Comparison of ENCODE assay signal across 20 cellular contexts in the genomic region with DNA sequence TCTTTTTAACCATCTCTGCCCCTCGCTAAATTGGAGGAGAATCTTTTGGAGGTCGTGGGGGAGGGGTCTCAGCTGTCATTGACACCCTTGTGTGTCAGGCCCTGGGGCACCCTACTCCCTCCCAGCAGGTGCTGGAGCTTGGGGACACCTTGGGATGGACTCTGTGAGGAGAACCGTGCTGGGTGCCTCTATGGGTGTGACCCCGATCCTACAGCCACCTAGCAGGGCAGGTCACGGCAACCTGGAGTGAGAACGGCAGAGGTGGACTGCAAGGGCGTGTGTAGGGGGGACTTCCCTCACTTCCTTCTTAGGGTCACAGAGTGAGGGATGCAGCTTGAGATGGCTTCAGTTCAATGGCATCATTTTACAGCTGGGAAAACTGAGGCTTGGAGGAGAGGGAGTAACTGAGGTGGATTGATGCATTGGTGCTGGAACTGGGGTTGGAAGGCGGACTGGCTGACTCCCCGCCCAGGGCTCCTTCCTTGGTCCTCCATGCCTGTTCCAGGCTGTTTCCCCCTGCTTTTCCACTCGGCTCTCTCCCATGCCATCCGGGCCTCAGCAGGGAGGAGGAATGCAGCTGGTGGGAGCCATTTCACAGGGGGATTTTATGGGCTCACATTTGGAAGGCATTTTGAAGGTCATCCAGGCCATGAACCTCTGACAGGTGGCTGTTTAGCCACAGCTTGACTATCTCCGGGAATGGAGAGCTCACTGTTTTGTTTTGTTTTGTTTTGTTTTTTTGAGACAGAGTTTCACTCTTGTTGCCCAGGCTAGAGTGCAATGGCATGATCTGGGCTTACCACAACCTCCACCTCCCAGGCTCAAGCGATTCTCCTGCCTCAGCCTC. TPM values are rescaled to one million over a fixed set of nuclear protein-coding genes. Genes with fewer than 3 reads are reported as not detected.
DNase-seq lines count a peak whose midpoint lies in the region; ATAC-seq and TF ChIP-seq lines count a peak whose summit lies in the region.
"Had no signal": no experiment of that assay in that cellular context is flagged by ENCODE, and none has a peak within 500 bp of the region (broad histone marks: within the 10 kb centered on the region; RNA-seq: fewer than 3 reads in every experiment).

No MANE protein-coding gene starts in this region.

- H2BK15ac ChIP-seq in IMR-90 (ENCODE audit: low read depth, low read length): no peak overlapping the region

- dilution Hi-C loops in IMR-90 (cut with HindIII; ENCODE audit: low sequenced_read_pairs, unreplicated experiment): no loop called here

- ATAC-seq in IMR-90 (ENCODE audit: low read depth) (no peak), GM18861 (IDR thresholded peaks at IDR 0.05; ENCODE audit: unreplicated experiment) (no peak)
- ATAC-seq: left ventricle myocardium superior had no signal

- no peak overlapping the region for H3K14ac ChIP-seq in IMR-90 (replicated peaks; ENCODE audit: low read depth, low read length)

- no peak overlapping the region for H2AK9ac ChIP-seq in IMR-90 (replicated peaks; ENCODE audit: low read depth, low read length, poor library complexity)

- H3K4me1 ChIP-seq in IMR-90 (ENCODE audit: control insufficient read depth, insufficient read depth, low read length): no peaks in the 10 kb centered on the region
- no peaks in the 10 kb centered on the region for H3K4me1 ChIP-seq in endodermal cell (ENCODE audit: control insufficient read depth, insufficient read depth, low read length)
- peaks cover 49% of the 10 kb centered on the region for H3K4me1 ChIP-seq in mucosa of stomach (ENCODE audit: control insufficient read depth, insufficient read depth, low read length)
- H3K4me1 ChIP-seq: psoas muscle had no signal

- no peak overlapping the region for H3K4me3 ChIP-seq in IMR-90 (ENCODE audit: insufficient read depth, low read depth, low read length)
- H3K4me3 ChIP-seq in endodermal cell (ENCODE audit: low read length): no peak overlapping the region
- H3K4me3 ChIP-seq in mucosa of stomach (ENCODE audit: low read length): peak overlapping the region; percentile 90
- H3K4me3 ChIP-seq: BLaER1, psoas muscle had no signal

- WGBS in IMR-90 (ENCODE audit: extremely low coverage in 2 of 2, insufficient read length in 1 of 2), 2 experiments: 51% methylated on average over 3 of the region's 13 CpGs; no CpG with 5 or more reads in 1 of the 2 experiments
- 88 to 96% methylated on average over 3 to 13 of the region's 13 CpGs for WGBS in endodermal cell (ENCODE audit: insufficient coverage in 1 of 2, insufficient read length in 1 of 2), 2 experiments

- intact Hi-C loops in IMR-90 (cut with micrococcal nuclease): no loop called here

- no peak overlapping the region for H3K23ac ChIP-seq in IMR-90 (ENCODE audit: low read depth, low read length)

- TF ChIP-seq CTCF in IMR-90 (conservative IDR thresholded peaks at IDR 0.05; ENCODE audit: low read depth, low read length) (no peak), endodermal cell (conservative IDR thresholded peaks at IDR 0.05) (no peak), type B pancreatic cell (conservative IDR thresholded peaks at IDR 0.05) (no peak)

- CTCF ChIA-PET in IMR-90 (lab: Yijun Ruan, JAX): no interaction called here

- H3K36me3 Mint-ChIP-seq in endodermal cell (ENCODE audit: low read depth): no peaks in the 10 kb centered on the region
- H3K36me3 Mint-ChIP-seq in type B pancreatic cell: no peaks in the 10 kb centered on the region
- H3K36me3 Mint-ChIP-seq: activated naive CD8-positive, alpha-beta T cell treated with anti-CD3 and anti-CD28 coated beads, Interleukin-2, amount 10 ng/mL, durations not matched to agents 7 days and 5 days had no signal

- H2AK5ac ChIP-seq in IMR-90 (ENCODE audit: low read depth, low read length): no peak overlapping the region

- DNase-seq in IMR-90 (no peak), endodermal cell (peak; percentile 52), type B pancreatic cell (ENCODE audit: extremely low spot score, unreplicated experiment) (no peak), LoVo (ENCODE audit: low spot score) (no peak), NCI-H1694 (lab: John Stamatoyannopoulos, UW) (no peak), NCI-H146 (lab: John Stamatoyannopoulos, UW) (no peak)
- DNase-seq: activated effector memory CD4-positive, alpha-beta T cell treated with anti-CD3 and anti-CD28 coated beads, Interleukin-2, amount 50 U/mL, for 16 hours; activated naive CD8-positive, alpha-beta T cell treated with anti-CD3 and anti-CD28 coated beads, Interleukin-2, amount 10 ng/mL, durations not matched to agents 7 days and 5 days; erythroblast; foreskin melanocyte; KBM-7; left ventricle myocardium superior; NCI-H2171; NCI-H524; psoas muscle had no signal

- H3K4me1 Mint-ChIP-seq in endodermal cell (peaks cover 2% of the 10 kb centered on the region), type B pancreatic cell (ENCODE audit: unreplicated experiment) (peaks cover 29% of the 10 kb centered on the region)
- H3K4me1 Mint-ChIP-seq: activated naive CD8-positive, alpha-beta T cell treated with anti-CD3 and anti-CD28 coated beads, Interleukin-2, amount 10 ng/mL, durations not matched to agents 7 days and 5 days had no signal

- no peak overlapping the region for H3K18ac ChIP-seq in IMR-90 (ENCODE audit: low read depth, low read length)

- TF ChIP-seq POLR2A in IMR-90 (IDR thresholded peaks at IDR 0.05; ENCODE audit: low read depth, low read length): no peak

- no peak overlapping the region for H3K4me3 Mint-ChIP-seq in endodermal cell
- peak overlapping the region; percentile 86 for H3K4me3 Mint-ChIP-seq in type B pancreatic cell
- H3K4me3 Mint-ChIP-seq: activated naive CD8-positive, alpha-beta T cell treated with anti-CD3 and anti-CD28 coated beads, Interleukin-2, amount 10 ng/mL, durations not matched to agents 7 days and 5 days; neural crest cell; T-helper 1 cell treated with Interleukin-12 subunit alpha and Interleukin-12 subunit beta and Interleukin-4 antibody, amounts not matched to agents 30 μg/mL and 1 μg/mL, for 36 hours had no signal

- POLR2A ChIA-PET in IMR-90 (lab: Charles Lee; ENCODE audit: unreplicated experiment): no interaction called here

- H4K20me1 ChIP-seq in IMR-90 (ENCODE audit: insufficient read depth, low read length): no peaks in the 10 kb centered on the region
- H4K20me1 ChIP-seq: BLaER1 had no signal

- H2BK5ac ChIP-seq in IMR-90 (ENCODE audit: low read depth, low read length, poor library complexity, severe bottlenecking): no peak overlapping the region

- H3K27ac Mint-ChIP-seq in endodermal cell: peak overlapping the region; percentile 9
- H3K27ac Mint-ChIP-seq in type B pancreatic cell: peak overlapping the region; percentile 90
- H3K27ac Mint-ChIP-seq: activated naive CD8-positive, alpha-beta T cell treated with anti-CD3 and anti-CD28 coated beads, Interleukin-2, amount 10 ng/mL, durations not matched to agents 7 days and 5 days; T-helper 1 cell treated with Interleukin-12 subunit alpha and Interleukin-12 subunit beta and Interleukin-4 antibody, amounts not matched to agents 30 μg/mL and 1 μg/mL, for 36 hours had no signal

- TF ChIP-seq RAD21 in IMR-90 (IDR thresholded peaks at IDR 0.05; ENCODE audit: low read length): no peak

- no peak overlapping the region for H2BK20ac ChIP-seq in IMR-90 (ENCODE audit: low read depth, low read length)

- no peak overlapping the region for H3K56ac ChIP-seq in IMR-90 (ENCODE audit: extremely low read depth, insufficient read depth, low read length)

- H3K9me3 Mint-ChIP-seq in endodermal cell: no peaks in the 10 kb centered on the region
- H3K9me3 Mint-ChIP-seq in type B pancreatic cell: no peaks in the 10 kb centered on the region
- H3K9me3 Mint-ChIP-seq: activated naive CD8-positive, alpha-beta T cell treated with anti-CD3 and anti-CD28 coated beads, Interleukin-2, amount 10 ng/mL, durations not matched to agents 7 days and 5 days; neural crest cell; T-helper 1 cell treated with Interleukin-12 subunit alpha and Interleukin-12 subunit beta and Interleukin-4 antibody, amounts not matched to agents 30 μg/mL and 1 μg/mL, for 36 hours had no signal

- no peaks in the 10 kb centered on the region for H3K9me3 ChIP-seq in IMR-90 (ENCODE audit: control insufficient read depth, insufficient read depth, low read length)
- H3K9me3 ChIP-seq in endodermal cell (ENCODE audit: control insufficient read depth, low read length): no peaks in the 10 kb centered on the region
- no peaks in the 10 kb centered on the region for H3K9me3 ChIP-seq in mucosa of stomach (ENCODE audit: control insufficient read depth, low read length)
- H3K9me3 ChIP-seq: BLaER1, psoas muscle had no signal

- H3K9ac ChIP-seq in IMR-90 (ENCODE audit: low read depth, low read length) (no peak overlapping the region), endodermal cell (ENCODE audit: extremely low read depth, low read length, poor library complexity, severe bottlenecking) (no peak overlapping the region), mucosa of stomach (ENCODE audit: low read length) (peak overlapping the region; percentile 90)
- H3K9ac ChIP-seq: BLaER1 had no signal

- H3K4ac ChIP-seq in IMR-90 (ENCODE audit: low read depth, low read length): no peak overlapping the region

- peaks cover 32% of the 10 kb centered on the region for H3K27me3 ChIP-seq in IMR-90 (ENCODE audit: control insufficient read depth, insufficient read depth, low read length)
- peaks cover 8% of the 10 kb centered on the region for H3K27me3 ChIP-seq in endodermal cell (ENCODE audit: control insufficient read depth, insufficient read depth, low read length, poor library complexity, severe bottlenecking)
- H3K27me3 ChIP-seq in mucosa of stomach (ENCODE audit: control insufficient read depth, insufficient read depth, low read length): no peaks in the 10 kb centered on the region
- H3K27me3 ChIP-seq: BLaER1 had no signal

- H2AFZ ChIP-seq in IMR-90 (replicated peaks; ENCODE audit: low read length, poor library complexity): peak overlapping the region; percentile 41

- H4K8ac ChIP-seq in IMR-90 (ENCODE audit: low read depth in 2 of 2, low read length in 2 of 2): no peak overlapping the region

- H3K27me3 Mint-ChIP-seq in endodermal cell (ENCODE audit: insufficient read depth) (peaks cover 52% of the 10 kb centered on the region), type B pancreatic cell (no peaks in the 10 kb centered on the region)

- H4K5ac ChIP-seq in IMR-90 (ENCODE audit: low read depth, low read length): no peak overlapping the region

- BruUV-seq in IMR-90 (replicated peaks; lab: Mats Ljungman, UMichigan): no TSS peak

- H2BK120ac ChIP-seq in IMR-90 (ENCODE audit: low read depth, low read length): no peak overlapping the region

- in situ Hi-C loops in IMR-90 (cut with MboI; ENCODE audit: low sequenced_read_pairs): no loop called here

- no peaks in the 10 kb centered on the region for H3K36me3 ChIP-seq in IMR-90 (ENCODE audit: control insufficient read depth, insufficient read depth, low read length)
- H3K36me3 ChIP-seq in endodermal cell (ENCODE audit: control insufficient read depth, insufficient read depth, low read length): no peaks in the 10 kb centered on the region
- H3K36me3 ChIP-seq in mucosa of stomach (ENCODE audit: control insufficient read depth, insufficient read depth, low read length): no peaks in the 10 kb centered on the region
- H3K36me3 ChIP-seq: BLaER1 had no signal

- H3K9me1 ChIP-seq in IMR-90 (ENCODE audit: insufficient read depth, low read length): 0 out of 2 replicates have a peak, but pooled peaks cover 3% of the 10 kb centered on the region

- no peak overlapping the region for H3K4me2 ChIP-seq in IMR-90 (ENCODE audit: low read depth, low read length)
- H3K4me2 ChIP-seq: BLaER1 had no signal

- no peak overlapping the region for H4K91ac ChIP-seq in IMR-90 (ENCODE audit: insufficient read depth, low read depth, low read length)

- H3K27ac ChIP-seq in IMR-90 (ENCODE audit: insufficient read depth, low read length): no peak overlapping the region
- H3K27ac ChIP-seq in endodermal cell (ENCODE audit: low read depth, low read length): no peak overlapping the region
- H3K27ac ChIP-seq: BLaER1, psoas muscle had no signal

- no peaks in the 10 kb centered on the region for H3K79me1 ChIP-seq in IMR-90 (ENCODE audit: low read depth in 1 of 2, low read length in 2 of 2)

RNA-seq across cellular contexts. Expression of gene ARHGEF10L, which starts 18.8 kb away (rescaled TPM):
- 4.8 and 5.0 TPM in 2 replicates for total RNA-seq in IMR-90 (2012; rRNA removed)
- 12.4 and 14.5 TPM in 2 replicates for polyA plus RNA-seq in IMR-90 (2012; rRNA removed)
- polyA plus RNA-seq in IMR-90 (2012; cell fraction: cytosol; rRNA removed): 7.7 and 12.8 TPM in 2 replicates
- 23.3 and 59.8 TPM in 2 replicates for polyA plus RNA-seq in IMR-90 (2012; cell fraction: nucleus; rRNA removed; ENCODE audit: low replicate concordance)
- total RNA-seq in endodermal cell: 10 to 100 TPM in 1 of 2 donors, 1 to 10 TPM in 1; 5.2 to 10.5 TPM
- polyA plus RNA-seq in endodermal cell (2013, experiment 1 of 2): 27.7 TPM
- polyA plus RNA-seq in endodermal cell (2013, experiment 2 of 2): 26.5 TPM
- 36.0 and 48.0 TPM in 2 replicates for total RNA-seq in type B pancreatic cell (ENCODE audit: low replicate concordance)
